Comparison of ENCODE assay signal across 8 cellular contexts in genomic region chr19:14117668-14118164, GRCh38. TPM values are rescaled to one million over a fixed set of nuclear protein-coding genes. Genes with fewer than 3 reads are reported as not detected.
DNase-seq lines count a peak whose midpoint lies in the region; ATAC-seq and TF ChIP-seq lines count a peak whose summit lies in the region.

PRKACA (minus strand) TSS chr19:14117762; CDS start chr19:14117547, 215 bp downstream.

- H3K4me3 ChIP-seq in AG04450 (ENCODE audit: low read depth, low read length) (peak within 1 kb of the TSS; percentile 81), WI38 (ENCODE audit: low read depth, low read length) (peak within 1 kb of the TSS; percentile 86), mammary epithelial cell (replicated peaks in 1 of 3; ENCODE audit: insufficient read depth in 1 of 3, low read depth in 2 of 3, low read length in 3 of 3) (peak within 1 kb of the TSS; percentile 83 to 87 (median 87)), iPS-20b (ENCODE audit: low read length) (peak within 1 kb of the TSS; percentile 75), skeletal muscle tissue (ENCODE audit: low read length in 3 of 3) (peak within 1 kb of the TSS; percentile 79 to 89 (median 87))

- ATAC-seq in HG03196 (IDR thresholded peaks at IDR 0.05; ENCODE audit: unreplicated experiment), result peak; percentile 87

- BruUV-seq in mammary epithelial cell (replicated peaks; lab: Mats Ljungman, UMichigan), result no TSS peak

- H3K4me1 ChIP-seq in mammary epithelial cell (ENCODE audit: insufficient read depth, low read length) (peaks cover 36% of the 10 kb centered on the region), iPS-20b (ENCODE audit: insufficient read depth, low read length) (peaks cover 14% of the 10 kb centered on the region; the same call in 1 of the 2 replicates), skeletal muscle tissue (ENCODE audit: control insufficient read depth in 3 of 3, insufficient read depth in 3 of 3, low read length in 3 of 3) (peaks cover 60 to 67% (median 61%) of the 10 kb centered on the region in 3 donors)

- peak; percentile 4 for TF ChIP-seq POLR2A in GM18951 (IDR thresholded peaks at IDR 0.05; ENCODE audit: extremely low read depth, insufficient read depth, insufficient read length)

- TF ChIP-seq CTCF in AG04450 (IDR thresholded peaks at IDR 0.05; ENCODE audit: low read depth, low read length) (no peak), WI38 (IDR thresholded peaks at IDR 0.05; ENCODE audit: low read depth, low read length) (no peak), mammary epithelial cell (conservative IDR thresholded peaks at IDR 0.05 in 1 of 2, IDR thresholded peaks at IDR 0.05 in 1 of 2; ENCODE audit: extremely low read depth in 1 of 2, insufficient read depth in 1 of 2, low read depth in 1 of 2, low read length in 2 of 2) (no peak)

- WGBS in mammary epithelial cell (ENCODE audit: low coverage, missing lambda C conversion rate), result no CpG with 5 or more reads among the region's 67 CpGs

- H3K9ac ChIP-seq in mammary epithelial cell (ENCODE audit: insufficient read depth, low read length), result peak within 1 kb of the TSS; percentile 58
- peak within 1 kb of the TSS; percentile 76; the same call in 1 of the 2 replicates for H3K9ac ChIP-seq in iPS-20b (ENCODE audit: low read depth, low read length)
- H3K9ac ChIP-seq in skeletal muscle tissue (ENCODE audit: low read depth in 1 of 3, low read length in 3 of 3), result peak within 1 kb of the TSS; percentile 94 to 95 (median 94)

- H3K27ac ChIP-seq in AG04450 (ENCODE audit: low read depth, low read length) (peak within 1 kb of the TSS; percentile 97), mammary epithelial cell (ENCODE audit: insufficient read depth, low read depth, low read length) (peak within 1 kb of the TSS; percentile 27), iPS-20b (ENCODE audit: low read length) (peak within 1 kb of the TSS; percentile 52), skeletal muscle tissue (ENCODE audit: low read depth, low read length) (peak within 1 kb of the TSS; percentile 95)

- CTCF ChIA-PET in AG04450 (lab: Charles Lee) (interaction anchor here (0.7 kb wide), 1 partner anchor 18 kb away, joined by 4 read pairs; no protein-coding TSS in a partner anchor), mammary epithelial cell (lab: Charles Lee; ENCODE audit: low non-redundant PET) (interaction anchor here (0.6 kb wide), 2 partner anchors 42 to 69 kb away, joined by 4 to 5 read pairs; no protein-coding TSS in a partner anchor)

- H4K20me1 ChIP-seq in mammary epithelial cell (ENCODE audit: insufficient read depth, low read length), result no peaks in the 10 kb centered on the region

- H3K9me3 ChIP-seq in AG04450 (ENCODE audit: control insufficient read depth, insufficient read depth, low read length), result no peaks in the 10 kb centered on the region; the same call in 1 of the 2 replicates
- no peaks in the 10 kb centered on the region for H3K9me3 ChIP-seq in mammary epithelial cell (replicated peaks; ENCODE audit: insufficient read depth, low read length)
- no peaks in the 10 kb centered on the region for H3K9me3 ChIP-seq in iPS-20b (ENCODE audit: insufficient read depth, low read depth, low read length)
- H3K9me3 ChIP-seq in skeletal muscle tissue (ENCODE audit: control insufficient read depth in 3 of 3, low read length in 3 of 3), result no peaks in the 10 kb centered on the region

- peak within 1 kb of the TSS; percentile 72 for H2AFZ ChIP-seq in mammary epithelial cell (ENCODE audit: low read depth, low read length)

- in situ Hi-C loops in GM18951 (cut with MboI; ENCODE audit: low sequenced_read_pairs, unreplicated experiment), result no loop called here
- in situ Hi-C loops in mammary epithelial cell (cut with MboI; ENCODE audit: low sequenced_read_pairs in 2 of 2), result no loop called here

- H3K27me3 ChIP-seq in AG04450 (ENCODE audit: control insufficient read depth, insufficient read depth, low read length) (no peaks in the 10 kb centered on the region), mammary epithelial cell (ENCODE audit: insufficient read depth, low read length) (no peaks in the 10 kb centered on the region), iPS-20b (ENCODE audit: insufficient read depth, low read length) (no peaks in the 10 kb centered on the region), skeletal muscle tissue (ENCODE audit: control insufficient read depth in 3 of 3, insufficient read depth in 3 of 3, low read length in 3 of 3) (no peaks in the 10 kb centered on the region)

- H3K36me3 ChIP-seq in mammary epithelial cell (ENCODE audit: insufficient read depth, low read length) (no peaks in the 10 kb centered on the region), iPS-20b (ENCODE audit: insufficient read depth, low read depth, low read length) (peaks cover 13% of the 10 kb centered on the region; the same call in 1 of the 2 replicates), skeletal muscle tissue (ENCODE audit: control insufficient read depth in 3 of 3, insufficient read depth in 3 of 3, low read length in 3 of 3) (no peaks in the 10 kb centered on the region)

- dilution Hi-C loops in mammary epithelial cell (cut with HindIII; ENCODE audit: low sequenced_read_pairs), result no loop called here

- DNase-seq in AG04450 (ENCODE audit: low read depth, low spot score) (peak; percentile 98), NCI-H226 (peak; percentile 100), mammary epithelial cell (peak; percentile 100)

- intact Hi-C loops in mammary epithelial cell (cut with micrococcal nuclease), result loop anchor here (1.0 to 2.0 kb wide), 2 partner anchors 19 to 43 kb away; partner anchors contain the start of gene ASF1B

- peaks cover 44% of the 10 kb centered on the region for H3K79me2 ChIP-seq in mammary epithelial cell (ENCODE audit: insufficient read depth, low read length)

- H3K4me2 ChIP-seq in mammary epithelial cell (ENCODE audit: insufficient read depth, low read depth, low read length), result peak within 1 kb of the TSS; percentile 92

- POLR2A ChIA-PET in AG04450 (lab: Yijun Ruan, JAX), result interaction anchor here (0.5 to 1.2 kb wide), 4 partner anchors 12 to 287 kb away, joined by 3 to 6 read pairs (median 5); partner anchors contain the start of gene ASF1B

RNA-seq across cellular contexts. Expression of gene PRKACA, which starts in this region (rescaled TPM):
- polyA plus RNA-seq in AG04450 (2011; rRNA removed) (17.9 and 25.1 TPM in 2 replicates), mammary epithelial cell (78.8 TPM)
- polyA minus RNA-seq in AG04450 (2011; rRNA and poly(A)+ RNA removed), result 21.6 and 26.0 TPM in 2 replicates
- total RNA-seq in mammary epithelial cell (10 to 100 TPM; 44.0 to 82.1 TPM), skeletal muscle tissue (137 TPM)
- 65.9 TPM for polyA minus RNA-seq in mammary epithelial cell

Comparison
In these comparisons a context has a peak if more than half of its experiments do, and no peak if none do; other contexts are left out.
1. Peak in every context shown above with its lines: DNase-seq, ATAC-seq, H3K4me3 ChIP-seq and H3K27ac ChIP-seq.
2. H3K27ac ChIP-seq: peak in every context shown above with its lines; median percentile 97 in AG04450; 95 in skeletal muscle tissue; 52 in iPS-20b; 27 in mammary epithelial cell.